Comparison of ENCODE assay signal across 8 cellular contexts in genomic region chr17:62064029-62064790, GRCh38. TPM values are rescaled to one million over a fixed set of nuclear protein-coding genes. Genes with fewer than 3 reads are reported as not detected.
DNase-seq lines count a peak whose midpoint lies in the region; ATAC-seq and TF ChIP-seq lines count a peak whose summit lies in the region.

No MANE protein-coding gene starts in this region.

- peak overlapping the region; percentile 91 for H3K4me3 Mint-ChIP-seq in activated CD4-positive, alpha-beta memory T cell treated with anti-CD3 and anti-CD28 coated beads for 36 hours

- peaks cover 42% of the 10 kb centered on the region for H3K4me1 Mint-ChIP-seq in activated CD4-positive, alpha-beta memory T cell treated with anti-CD3 and anti-CD28 coated beads for 36 hours (ENCODE audit: low read depth)

- intact Hi-C loops in activated CD4-positive, alpha-beta memory T cell treated with anti-CD3 and anti-CD28 coated beads for 36 hours (cut with micrococcal nuclease): loop anchor here (1.0 to 10.0 kb wide), 5 partner anchors 29 to 137 kb away; partner anchors contain the start of gene INTS2
- intact Hi-C loops in gastrocnemius medialis (cut with DNase I; ENCODE audit: low total_unique reads): loop anchor here (2.0 to 10.0 kb wide), 3 partner anchors 31 to 1781 kb away; partner anchors contain the start of gene SMARCD2

- POLR2A ChIA-PET in BJ (lab: Charles Lee): no interaction called here
- POLR2A ChIA-PET in activated CD4-positive, alpha-beta memory T cell treated with anti-CD3 and anti-CD28 coated beads for 36 hours (lab: Charles Lee): interaction anchor here (0.9 to 1.0 kb wide), 2 partner anchors 12 to 202 kb away, joined by 3 to 6 read pairs; no protein-coding TSS in a partner anchor

- H3K27ac ChIP-seq in gastrocnemius medialis: peak overlapping the region; percentile 96 to 100 (median 100)

- H3K36me3 Mint-ChIP-seq in activated CD4-positive, alpha-beta memory T cell treated with anti-CD3 and anti-CD28 coated beads for 36 hours: peaks cover 14% of the 10 kb centered on the region

- CTCF ChIA-PET in BJ (lab: Yijun Ruan, JAX): interaction anchor here (1.4 to 3.2 kb wide), 2 partner anchors 10 to 15 kb away, joined by 3 to 8 read pairs; no protein-coding TSS in a partner anchor
- CTCF ChIA-PET in activated CD4-positive, alpha-beta memory T cell treated with anti-CD3 and anti-CD28 coated beads for 36 hours (lab: Charles Lee): interaction anchor here (1.0 to 2.4 kb wide), 2 partner anchors 45 to 201 kb away, joined by 8 to 10 read pairs; partner anchors contain the start of gene BRIP1

- H3K9me3 Mint-ChIP-seq in activated CD4-positive, alpha-beta memory T cell treated with anti-CD3 and anti-CD28 coated beads for 36 hours: no peaks in the 10 kb centered on the region

- H3K27me3 ChIP-seq in BJ (ENCODE audit: control insufficient read depth, insufficient read depth, low read length) (no peaks in the 10 kb centered on the region), gastrocnemius medialis (no peaks in the 10 kb centered on the region)

- in situ Hi-C loops in gastrocnemius medialis (cut with MboI; ENCODE audit: low sequenced_read_pairs in 4 of 4): loop anchor here in 2 of 4 donors (5.0 to 10.0 kb wide), 3 partner anchors 139 to 199 kb away; partner anchors contain the start of genes BRIP1 (in 1 of the 2) and INTS2 (in 1 of the 2)

- ATAC-seq in gastrocnemius medialis: peak; percentile 47 to 64
- ATAC-seq in HG03442 (IDR thresholded peaks at IDR 0.05; ENCODE audit: unreplicated experiment): no peak

- TF ChIP-seq POLR2A in gastrocnemius medialis (IDR thresholded peaks at IDR 0.05): peak in 1 of 2 donors; percentile 6

- DNase-seq in BJ (ENCODE audit: low read depth): no peak
- DNase-seq in HFF-Myc (ENCODE audit: extremely low read depth, low read depth): no peak
- no peak for DNase-seq in activated CD4-positive, alpha-beta memory T cell treated with anti-CD3 and anti-CD28 coated beads for 36 hours
- DNase-seq in glomerular visceral epithelial cell (ENCODE audit: extremely low spot score): peak; percentile 9
- DNase-seq in gastrocnemius medialis: no peak
- DNase-seq in NCI-H187 (lab: John Stamatoyannopoulos, UW): no peak
- DNase-seq in NCI-H345 (lab: John Stamatoyannopoulos, UW): no peak

- peak overlapping the region; percentile 72 for H3K4me3 ChIP-seq in BJ (ENCODE audit: low read depth, low read length)
- H3K4me3 ChIP-seq in HFF-Myc (replicated peaks; ENCODE audit: low read depth, low read length): peak overlapping the region; percentile 96
- H3K4me3 ChIP-seq in gastrocnemius medialis: peak overlapping the region; percentile 70 to 100 (median 91)

- H3K4me1 ChIP-seq in gastrocnemius medialis: peaks cover 40 to 42% of the 10 kb centered on the region in 2 donors

- TF ChIP-seq CTCF in BJ (IDR thresholded peaks at IDR 0.05; ENCODE audit: insufficient read depth, low read depth, low read length) (no peak), HFF-Myc (IDR thresholded peaks at IDR 0.05; ENCODE audit: low read depth, low read length, missing control alignments) (no peak), gastrocnemius medialis (IDR thresholded peaks at IDR 0.05 in 4 of 5, conservative IDR thresholded peaks at IDR 0.05 in 1 of 5) (no peak)

- no peaks in the 10 kb centered on the region for H3K27me3 Mint-ChIP-seq in activated CD4-positive, alpha-beta memory T cell treated with anti-CD3 and anti-CD28 coated beads for 36 hours

- peaks cover 2% of the 10 kb centered on the region; the same call in 1 of the 2 replicates for H3K36me3 ChIP-seq in BJ (ENCODE audit: control insufficient read depth, insufficient read depth, low read length)
- no peaks in the 10 kb centered on the region for H3K36me3 ChIP-seq in gastrocnemius medialis

- H3K27ac Mint-ChIP-seq in activated CD4-positive, alpha-beta memory T cell treated with anti-CD3 and anti-CD28 coated beads for 36 hours: peak overlapping the region; percentile 93

- no peaks in the 10 kb centered on the region for H3K9me3 ChIP-seq in gastrocnemius medialis

RNA-seq across cellular contexts. Expression of gene MED13, which starts 0.9 kb away (rescaled TPM):
- polyA plus RNA-seq in BJ (2011; rRNA removed): 18.4 and 26.1 TPM in 2 replicates
- 93.6 and 107 TPM in 2 replicates for polyA minus RNA-seq in BJ (2011; rRNA and poly(A)+ RNA removed)
- 10 to 100 TPM; 40.3 to 40.6 TPM for total RNA-seq in activated CD4-positive, alpha-beta memory T cell treated with anti-CD3 and anti-CD28 coated beads for 36 hours
- total RNA-seq in gastrocnemius medialis: 100 to 1,000 TPM in 1 of 4 donors, 10 to 100 TPM in 3; 54.9 to 142 (median 67.8) TPM
